Comparison of ENCODE assay signal across 1 cellular context in the genomic region with DNA sequence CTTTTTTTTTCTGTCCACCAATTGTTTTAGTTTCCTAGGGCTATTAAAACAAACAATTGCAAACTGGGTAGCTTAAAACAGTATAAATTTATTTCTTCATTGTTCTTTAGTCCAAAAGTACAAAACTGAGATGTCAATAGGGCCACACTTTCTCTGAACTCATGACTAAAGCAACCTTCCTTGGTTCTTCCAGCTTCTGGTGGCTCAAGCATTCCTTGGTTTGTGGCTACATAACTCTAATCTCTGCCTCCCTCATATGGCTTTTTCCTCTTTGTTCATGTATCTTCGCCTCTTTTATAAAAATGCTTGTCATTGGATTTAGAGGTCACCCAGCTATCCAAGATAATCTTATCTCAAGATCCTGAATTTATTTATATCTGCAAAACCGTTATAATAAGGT.
TF ChIP-seq lines count a peak whose summit lies in the region.

No MANE protein-coding gene starts in this region.

TF ChIP-seq in IMR-90, 13 proteins besides CTCF, POLR2A, EP300 and RAD21 (continued from another document):
- TF ChIP-seq MAFK (IDR thresholded peaks at IDR 0.05; ENCODE audit: low read depth, low read length) (no peak), RFX5 (IDR thresholded peaks at IDR 0.05; ENCODE audit: low read depth, low read length) (no peak)
